Comparison of ENCODE assay signal across 21 cellular contexts in the genomic region with DNA sequence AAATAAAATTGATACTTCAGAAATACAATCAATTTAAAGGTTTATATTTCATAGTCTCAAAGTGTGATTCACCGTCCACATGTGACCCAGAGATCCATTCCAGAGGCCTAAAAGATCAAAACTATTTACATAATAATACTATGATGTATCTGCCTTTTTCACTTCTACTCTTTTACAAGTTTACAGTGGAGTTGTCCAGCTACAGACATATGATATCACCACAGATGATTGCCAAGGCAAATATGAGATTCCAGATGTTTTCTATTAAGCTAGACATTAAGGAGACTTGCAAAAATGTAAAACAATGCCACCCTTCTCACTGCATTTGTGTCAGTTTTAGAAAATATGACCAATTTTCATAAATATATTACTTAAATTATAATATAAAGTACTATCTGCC.
DNase-seq lines count a peak whose midpoint lies in the region; ATAC-seq and TF ChIP-seq lines count a peak whose summit lies in the region.
"Had no signal": no experiment of that assay in that cellular context is flagged by ENCODE, and none has a peak within 500 bp of the region (broad histone marks: within the 10 kb centered on the region; RNA-seq: fewer than 3 reads in every experiment).

No MANE protein-coding gene starts in this region.

- intact Hi-C loops in CD8-positive, alpha-beta T cell (cut with DNase I, micrococcal nuclease): no loop called here

- TF ChIP-seq POLR2A in GM18505 (IDR thresholded peaks at IDR 0.05; ENCODE audit: borderline replicate concordance, extremely low read depth, insufficient read depth, insufficient read length): no peak

- no peak overlapping the region for H3K4me3 ChIP-seq in AG10803 (ENCODE audit: low read length)
- H3K4me3 ChIP-seq in CD8-positive, alpha-beta T cell (ENCODE audit: low read depth, low read length): no peak overlapping the region
- H3K4me3 ChIP-seq: coronary artery, HAP-1, SK-N-MC had no signal

- no peaks in the 10 kb centered on the region for H3K27me3 ChIP-seq in CD8-positive, alpha-beta T cell (ENCODE audit: insufficient read depth, low read length)

- H3K36me3 Mint-ChIP-seq in CD8-positive, alpha-beta T cell: no peaks in the 10 kb centered on the region
- H3K36me3 Mint-ChIP-seq: activated naive CD4-positive, alpha-beta T cell treated with anti-CD3 and anti-CD28 coated beads, Interleukin-2, amount 10 ng/mL, durations not matched to agents 7 days and 5 days had no signal

- H3K27ac ChIP-seq in CD8-positive, alpha-beta T cell (ENCODE audit: low read depth, low read length): no peak overlapping the region
- H3K27ac ChIP-seq: coronary artery, SK-N-MC had no signal

- H3K27me3 Mint-ChIP-seq in CD8-positive, alpha-beta T cell (ENCODE audit: low read depth): no peaks in the 10 kb centered on the region
- H3K27me3 Mint-ChIP-seq: activated naive CD4-positive, alpha-beta T cell treated with anti-CD3 and anti-CD28 coated beads, Interleukin-2, amount 10 ng/mL, durations not matched to agents 7 days and 5 days; activated T-cell treated with anti-CD3 and anti-CD28 coated beads, Interleukin-2, amount 50 U/mL, for 24 hours had no signal

- TF ChIP-seq CTCF in AG10803 (conservative IDR thresholded peaks at IDR 0.05; ENCODE audit: low read length): no peak
- no peak for TF ChIP-seq CTCF in CD8-positive, alpha-beta T cell (IDR thresholded peaks at IDR 0.05)

- H3K36me3 ChIP-seq in CD8-positive, alpha-beta T cell (ENCODE audit: insufficient read depth, low read length): no peaks in the 10 kb centered on the region
- H3K36me3 ChIP-seq: HAP-1 had no signal

- ATAC-seq in GM18505 (IDR thresholded peaks at IDR 0.05; ENCODE audit: unreplicated experiment): no peak
- ATAC-seq in CD8-positive, alpha-beta T cell: no peak

- peak; percentile 91 for DNase-seq in AG10803 (ENCODE audit: low read depth)
- DNase-seq in M059J (ENCODE audit: low read depth): peak; percentile 9
- DNase-seq in dedifferentiated amniotic fluid mesenchymal stem cell (ENCODE audit: extremely low spot score): peak; percentile 94
- peak; percentile 34 for DNase-seq in myocyte (ENCODE audit: low read depth)
- DNase-seq in activated CD4-positive, alpha-beta T cell treated with anti-CD3 and anti-CD28 coated beads for 4 hours: no peak
- no peak for DNase-seq in CD8-positive, alpha-beta T cell
- no peak for DNase-seq in effector CD8-positive, alpha-beta T cell (lab: John Stamatoyannopoulos, UW)
- DNase-seq: ACHN; activated CD4-positive, alpha-beta T cell treated with anti-CD3 and anti-CD28 coated beads, Interleukin-2, amount 50 U/mL, for 48 hours; activated naive CD4-positive, alpha-beta T cell treated with anti-CD3 and anti-CD28 coated beads, Interleukin-2, amount 10 ng/mL, durations not matched to agents 7 days and 5 days; activated T-cell treated with anti-CD3 and anti-CD28 coated beads, Interleukin-2, amount 50 U/mL, for 24 hours; aorta; COR-L47; kidney glomerular epithelial cell; NCI-H2107; NCI-H524; stimulated activated CD4-positive, alpha-beta T cell treated with anti-CD3 and anti-CD28 coated beads, Interleukin-15, amount 100 ng/mL, for 24 hours had no signal

- H3K9me3 ChIP-seq in CD8-positive, alpha-beta T cell (ENCODE audit: low read length): no peaks in the 10 kb centered on the region
- H3K9me3 ChIP-seq: HAP-1 had no signal

- no peak overlapping the region for H3K4me3 Mint-ChIP-seq in CD8-positive, alpha-beta T cell
- H3K4me3 Mint-ChIP-seq: activated naive CD4-positive, alpha-beta T cell treated with anti-CD3 and anti-CD28 coated beads, Interleukin-2, amount 10 ng/mL, durations not matched to agents 7 days and 5 days; activated T-cell treated with anti-CD3 and anti-CD28 coated beads, Interleukin-2, amount 50 U/mL, for 24 hours had no signal

- POLR2A ChIA-PET in CD8-positive, alpha-beta T cell (lab: Charles Lee): no interaction called here

- no peaks in the 10 kb centered on the region for H3K9me3 Mint-ChIP-seq in CD8-positive, alpha-beta T cell
- H3K9me3 Mint-ChIP-seq: activated naive CD4-positive, alpha-beta T cell treated with anti-CD3 and anti-CD28 coated beads, Interleukin-2, amount 10 ng/mL, durations not matched to agents 7 days and 5 days; activated T-cell treated with anti-CD3 and anti-CD28 coated beads, Interleukin-2, amount 50 U/mL, for 24 hours had no signal

- H3K4me1 ChIP-seq in CD8-positive, alpha-beta T cell (ENCODE audit: insufficient read depth, low read length): no peaks in the 10 kb centered on the region

- no peaks in the 10 kb centered on the region for H3K4me1 Mint-ChIP-seq in CD8-positive, alpha-beta T cell (ENCODE audit: low read depth)
- H3K4me1 Mint-ChIP-seq: activated naive CD4-positive, alpha-beta T cell treated with anti-CD3 and anti-CD28 coated beads, Interleukin-2, amount 10 ng/mL, durations not matched to agents 7 days and 5 days had no signal

- CTCF ChIA-PET in CD8-positive, alpha-beta T cell (lab: Charles Lee): no interaction called here

- no peak overlapping the region for H3K27ac Mint-ChIP-seq in CD8-positive, alpha-beta T cell
- H3K27ac Mint-ChIP-seq: activated naive CD4-positive, alpha-beta T cell treated with anti-CD3 and anti-CD28 coated beads, Interleukin-2, amount 10 ng/mL, durations not matched to agents 7 days and 5 days; activated T-cell treated with anti-CD3 and anti-CD28 coated beads, Interleukin-2, amount 50 U/mL, for 24 hours had no signal

Comparison
In these comparisons a context has a peak if more than half of its experiments do, and no peak if none do; other contexts are left out.
1. DNase-seq: peak in AG10803 (single experiment), M059J (single experiment), dedifferentiated amniotic fluid mesenchymal stem cell (single experiment) and myocyte (single experiment); none in activated CD4-positive, alpha-beta T cell treated with anti-CD3 and anti-CD28 coated beads for 4 hours (0 of 2), CD8-positive, alpha-beta T cell (0 of 7) and effector CD8-positive, alpha-beta T cell (single experiment).